ENCODE assay signal across 8 cellular contexts in the genomic region with DNA sequence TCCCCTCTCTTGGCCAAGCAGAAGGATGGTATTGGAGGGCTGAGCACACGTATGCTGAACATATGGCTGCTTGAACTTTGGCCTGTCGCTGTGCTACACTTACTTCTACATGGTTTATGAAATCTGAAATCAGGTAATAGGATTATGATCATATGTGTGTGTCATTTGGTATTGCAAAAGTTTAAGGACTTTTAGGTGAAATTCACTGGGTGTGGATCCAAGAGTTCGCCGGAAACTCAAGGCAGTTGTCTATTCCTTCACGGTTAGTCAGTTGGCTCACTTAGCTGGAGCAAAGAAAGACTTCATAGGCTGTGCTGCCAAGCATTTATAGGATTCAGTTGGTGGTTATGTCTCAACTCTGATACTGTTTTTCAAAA. TPM values are rescaled to one million over a fixed set of nuclear protein-coding genes. Genes with fewer than 3 reads are reported as not detected.
A peak's percentile ranks its signal among the peaks of the same experiment; 100 is the strongest.
DNase-seq lines count a peak whose midpoint lies in the region; ATAC-seq, FAIRE-seq and TF ChIP-seq lines count a peak whose summit lies in the region.

No MANE protein-coding gene starts in this region.

- H3K27me3 ChIP-seq in CD4-positive, CD25-positive, alpha-beta regulatory T cell (ENCODE audit: control insufficient read depth, insufficient read depth, low read length), result peaks cover 2% of the 10 kb centered on the region
- H3K27me3 ChIP-seq in HL-60 (ENCODE audit: insufficient read depth, poor library complexity, severe bottlenecking) (no peaks in the 10 kb centered on the region), right cardiac atrium (ENCODE audit: control insufficient read depth, insufficient read depth) (no peaks in the 10 kb centered on the region), small intestine (ENCODE audit: control insufficient read depth in 2 of 2, insufficient read depth in 2 of 2, low read length in 2 of 2) (no peaks in the 10 kb centered on the region)

- peak overlapping the region; percentile 72 for H3K4me3 ChIP-seq in CD4-positive, CD25-positive, alpha-beta regulatory T cell (ENCODE audit: low read depth, low read length)
- H3K4me3 ChIP-seq in HL-60 (replicated peaks; ENCODE audit: insufficient read depth, low read length) (peak overlapping the region; percentile 92), right cardiac atrium (ENCODE audit: low read length) (peak overlapping the region; percentile 53), small intestine (ENCODE audit: low read depth in 1 of 2, low read length in 2 of 2) (peak overlapping the region in 1 of 2 donors; percentile 85)

- H3K27ac Mint-ChIP-seq in CD4-positive, CD25-positive, alpha-beta regulatory T cell, result peak overlapping the region; percentile 50 to 93 (median 84)
- H3K27ac Mint-ChIP-seq in activated CD4-positive, alpha-beta memory T cell treated with anti-CD3 and anti-CD28 coated beads, Interleukin-2, amount 10 ng/mL, durations not matched to agents 7 days and 5 days, result peak overlapping the region; percentile 57

- peaks cover 4% of the 10 kb centered on the region for H3K27me3 Mint-ChIP-seq in CD4-positive, CD25-positive, alpha-beta regulatory T cell
- no peaks in the 10 kb centered on the region for H3K27me3 Mint-ChIP-seq in activated CD4-positive, alpha-beta memory T cell treated with anti-CD3 and anti-CD28 coated beads, Interleukin-2, amount 10 ng/mL, durations not matched to agents 7 days and 5 days

- intact Hi-C loops in right cardiac atrium (cut with DNase I), result loop anchor here in 1 of 4 donors (10.0 kb wide), 1 partner anchor 58 kb away; no protein-coding TSS in a partner anchor

- FAIRE-seq in small intestine (lab: Jason Lieb, UNC), result no peak

- peaks cover 7% of the 10 kb centered on the region for H3K36me3 Mint-ChIP-seq in CD4-positive, CD25-positive, alpha-beta regulatory T cell
- peaks cover 10% of the 10 kb centered on the region for H3K36me3 Mint-ChIP-seq in activated CD4-positive, alpha-beta memory T cell treated with anti-CD3 and anti-CD28 coated beads, Interleukin-2, amount 10 ng/mL, durations not matched to agents 7 days and 5 days (ENCODE audit: low read depth)

- CTCF ChIA-PET in activated CD4-positive, alpha-beta memory T cell treated with anti-CD3 and anti-CD28 coated beads, Interleukin-2, amount 10 ng/mL, durations not matched to agents 7 days and 5 days (lab: Charles Lee), result no interaction called here

- TF ChIP-seq CTCF in HL-60 (IDR thresholded peaks at IDR 0.05; ENCODE audit: insufficient read depth, low read length), result no peak

- no peaks in the 10 kb centered on the region for H3K9me3 Mint-ChIP-seq in CD4-positive, CD25-positive, alpha-beta regulatory T cell
- no peaks in the 10 kb centered on the region for H3K9me3 Mint-ChIP-seq in activated CD4-positive, alpha-beta memory T cell treated with anti-CD3 and anti-CD28 coated beads, Interleukin-2, amount 10 ng/mL, durations not matched to agents 7 days and 5 days

- H3K9me3 ChIP-seq in CD4-positive, CD25-positive, alpha-beta regulatory T cell (ENCODE audit: control insufficient read depth in 2 of 2, low read length in 2 of 2), result no peaks in the 10 kb centered on the region
- H3K9me3 ChIP-seq in right cardiac atrium (ENCODE audit: control insufficient read depth, low read length) (no peaks in the 10 kb centered on the region), small intestine (ENCODE audit: control insufficient read depth, low read depth) (no peaks in the 10 kb centered on the region)

- H3K4me3 Mint-ChIP-seq in CD4-positive, CD25-positive, alpha-beta regulatory T cell, result peak overlapping the region; percentile 89 to 99 (median 95)
- H3K4me3 Mint-ChIP-seq in activated CD4-positive, alpha-beta memory T cell treated with anti-CD3 and anti-CD28 coated beads, Interleukin-2, amount 10 ng/mL, durations not matched to agents 7 days and 5 days, result peak overlapping the region; percentile 91

- H3K36me3 ChIP-seq in CD4-positive, CD25-positive, alpha-beta regulatory T cell (ENCODE audit: control insufficient read depth, insufficient read depth, low read length), result no peaks in the 10 kb centered on the region
- H3K36me3 ChIP-seq in small intestine (ENCODE audit: control insufficient read depth in 2 of 2, insufficient read depth in 2 of 2, low read length in 2 of 2), result peaks cover 0 to 4% of the 10 kb centered on the region in 2 donors

- H3K4me1 ChIP-seq in CD4-positive, CD25-positive, alpha-beta regulatory T cell (ENCODE audit: control insufficient read depth, insufficient read depth, low read length, poor library complexity, severe bottlenecking), result peaks cover 10% of the 10 kb centered on the region
- H3K4me1 ChIP-seq in right cardiac atrium (ENCODE audit: control insufficient read depth, insufficient read depth, low read length) (peaks cover 2% of the 10 kb centered on the region), small intestine (ENCODE audit: control insufficient read depth in 2 of 2, insufficient read depth in 1 of 2, low read depth in 1 of 2, low read length in 1 of 2) (peaks cover 3 to 9% of the 10 kb centered on the region in 2 donors)

- H3K27ac ChIP-seq in CD4-positive, CD25-positive, alpha-beta regulatory T cell (ENCODE audit: insufficient read depth, low read length, poor library complexity, severe bottlenecking), result peak overlapping the region; percentile 89
- peak overlapping the region; percentile 75 for H3K27ac ChIP-seq in HL-60 (replicated peaks)
- H3K27ac ChIP-seq in right cardiac atrium (ENCODE audit: low read length), result no peak overlapping the region
- H3K27ac ChIP-seq in small intestine (ENCODE audit: low read depth in 1 of 2, low read length in 1 of 2), result peak overlapping the region; percentile 93 to 97

- 46% methylated on average over 5 of the region's 5 CpGs for WGBS in right cardiac atrium
- 21 to 36% (median 28%) methylated on average over 5 of the region's 5 CpGs for WGBS in small intestine, 3 donors

- DNase-seq in CD4-positive, CD25-positive, alpha-beta regulatory T cell, result no peak
- DNase-seq in HL-60 (ENCODE audit: low read depth in 1 of 2, low spot score in 1 of 2), result peak in 1 of 2 experiments; percentile 3
- DNase-seq in activated CD4-positive, alpha-beta memory T cell treated with anti-CD3 and anti-CD28 coated beads, Interleukin-2, amount 10 ng/mL, durations not matched to agents 7 days and 5 days, result no peak
- no peak for DNase-seq in right cardiac atrium
- DNase-seq in small intestine, result peak; percentile 76
- DNase-seq in NCI-H1417 treated with DMSO at 0.1 percent for 48 hours (lab: John Stamatoyannopoulos, UW), result no peak
- DNase-seq in DMS153 treated with DMSO at 0.1 percent for 48 hours (lab: John Stamatoyannopoulos, UW; ENCODE audit: unreplicated experiment), result no peak
- DNase-seq in activated CD4-positive, CD25-positive, alpha-beta regulatory T cell (lab: John Stamatoyannopoulos, UW), result no peak

- POLR2A ChIA-PET in activated CD4-positive, alpha-beta memory T cell treated with anti-CD3 and anti-CD28 coated beads, Interleukin-2, amount 10 ng/mL, durations not matched to agents 7 days and 5 days (lab: Charles Lee), result interaction anchor here (0.6 kb wide), 1 partner anchor 9 kb away, joined by 3 read pairs; no protein-coding TSS in a partner anchor

- H3K4me1 Mint-ChIP-seq in CD4-positive, CD25-positive, alpha-beta regulatory T cell, result peaks cover 14 to 41% (median 33%) of the 10 kb centered on the region in 4 donors
- peaks cover 30% of the 10 kb centered on the region for H3K4me1 Mint-ChIP-seq in activated CD4-positive, alpha-beta memory T cell treated with anti-CD3 and anti-CD28 coated beads, Interleukin-2, amount 10 ng/mL, durations not matched to agents 7 days and 5 days

- ATAC-seq in CD4-positive, CD25-positive, alpha-beta regulatory T cell (ENCODE audit: low read depth in 2 of 2), result no peak
- no peak for ATAC-seq in right cardiac atrium

RNA-seq across cellular contexts. Expression of a gene that starts 0.9 kb away (rescaled TPM):
- total RNA-seq in CD4-positive, CD25-positive, alpha-beta regulatory T cell, result 25.7 TPM
- polyA plus RNA-seq in CD4-positive, CD25-positive, alpha-beta regulatory T cell, result 10 to 100 TPM; 17.1 to 24.3 (median 20.8) TPM
- total RNA-seq in activated CD4-positive, alpha-beta memory T cell treated with anti-CD3 and anti-CD28 coated beads, Interleukin-2, amount 10 ng/mL, durations not matched to agents 7 days and 5 days, result 10 to 100 TPM; 16.8 TPM
- total RNA-seq in right cardiac atrium, result 10 to 100 TPM; 23.9 to 51.4 (median 30.1) TPM
- polyA plus RNA-seq in right cardiac atrium (32.7 TPM), small intestine (100 to 1,000 TPM in 1 of 3 donors, 10 to 100 TPM in 2; 55.1 to 118 (median 74.6) TPM)
